ENCODE assay signal across 8 cellular contexts in genomic region chr17:81036128-81036891, GRCh38. TPM values are rescaled to one million over a fixed set of nuclear protein-coding genes. Genes with fewer than 3 reads are reported as not detected.
A peak's percentile ranks its signal among the peaks of the same experiment; 100 is the strongest.
DNase-seq lines count a peak whose midpoint lies in the region; ATAC-seq and TF ChIP-seq lines count a peak whose summit lies in the region.

No MANE protein-coding gene starts in this region.

- H3K4me1 Mint-ChIP-seq in CD8-positive, alpha-beta memory T cell = peaks cover 9 to 28% (median 12%) of the 10 kb centered on the region in 3 donors

- H3K9ac ChIP-seq in neuronal stem cell (ENCODE audit: low read depth, low read length, poor library complexity) = no peak overlapping the region

- WGBS in esophagus muscularis mucosa = 38% methylated on average over 21 of the region's 26 CpGs
- no CpG with 5 or more reads among the region's 26 CpGs for WGBS in neuronal stem cell (ENCODE audit: extremely low coverage in 2 of 2, insufficient read length in 2 of 2, insufficient replicate concordance in 1 of 2), 2 donors

- peak overlapping the region; percentile 67 for H3K14ac ChIP-seq in neuronal stem cell (ENCODE audit: low read length)

- no peaks in the 10 kb centered on the region for H3K9me3 ChIP-seq in CD8-positive, alpha-beta memory T cell (ENCODE audit: low read length)
- H3K9me3 ChIP-seq in Peyer's patch = no peaks in the 10 kb centered on the region
- H3K9me3 ChIP-seq in esophagus muscularis mucosa = no peaks in the 10 kb centered on the region
- peaks cover 0 to 2% of the 10 kb centered on the region in 2 donors for H3K9me3 ChIP-seq in neuronal stem cell (replicated peaks in 1 of 2; ENCODE audit: control insufficient read depth in 2 of 2, insufficient read depth in 1 of 2, low read depth in 1 of 2, low read length in 2 of 2)

- no peak overlapping the region for H4K91ac ChIP-seq in neuronal stem cell (ENCODE audit: low read depth, low read length, poor library complexity)

- H2BK120ac ChIP-seq in neuronal stem cell (ENCODE audit: low read depth, low read length) = no peak overlapping the region

- H3K4me2 ChIP-seq in neuronal stem cell (ENCODE audit: insufficient read depth, low read length, poor library complexity, severe bottlenecking) = peak overlapping the region; percentile 78

- H2AFZ ChIP-seq in neuronal stem cell (ENCODE audit: low read length) = no peak overlapping the region

- no peak overlapping the region for H3K4ac ChIP-seq in neuronal stem cell (ENCODE audit: low read length)

- no peak for TF ChIP-seq CTCF in Peyer's patch (IDR thresholded peaks at IDR 0.05)
- TF ChIP-seq CTCF in esophagus muscularis mucosa (IDR thresholded peaks at IDR 0.05) = no peak

- no peak overlapping the region for H4K8ac ChIP-seq in neuronal stem cell (ENCODE audit: low read depth, low read length)

- H3K27me3 Mint-ChIP-seq in CD8-positive, alpha-beta memory T cell = peaks cover 2 to 8% of the 10 kb centered on the region in 2 donors

- H3K4me3 Mint-ChIP-seq in CD8-positive, alpha-beta memory T cell = peak overlapping the region; percentile 73 to 90 (median 84)

- CTCF ChIA-PET in CD8-positive, alpha-beta memory T cell (lab: Charles Lee) = interaction anchor here (0.9 to 1.8 kb wide), 5 partner anchors 16 to 66 kb away, joined by 3 to 8 read pairs (median 4); no protein-coding TSS in a partner anchor

- no peak for TF ChIP-seq POLR2A in Peyer's patch (IDR thresholded peaks at IDR 0.05)
- no peak for TF ChIP-seq POLR2A in esophagus muscularis mucosa (IDR thresholded peaks at IDR 0.05; ENCODE audit: low read depth)

- DNase-seq in CD8-positive, alpha-beta memory T cell = no peak
- DNase-seq in Peyer's patch (no peak), esophagus muscularis mucosa (ENCODE audit: extremely low spot score) (no peak), neuronal stem cell (ENCODE audit: low spot score) (no peak), ecto neural progenitor cell (ENCODE audit: low spot score) (no peak)
- no peak for DNase-seq in activated effector memory CD4-positive, alpha-beta T cell treated with Interleukin-2 at 50 U/mL for 16 hours

- H2AK5ac ChIP-seq in neuronal stem cell (ENCODE audit: low read depth, low read length) = peak overlapping the region; percentile 40

- peak overlapping the region in 3 of 8 donors; percentile 18 to 74 (median 64) for H3K27ac Mint-ChIP-seq in CD8-positive, alpha-beta memory T cell

- ATAC-seq in HG03571 (IDR thresholded peaks at IDR 0.05; ENCODE audit: unreplicated experiment) (no peak), GM18873 (IDR thresholded peaks at IDR 0.05; ENCODE audit: low FRiP score, unreplicated experiment) (no peak)

- H2BK12ac ChIP-seq in neuronal stem cell (ENCODE audit: low read length) = no peak overlapping the region

- peaks cover 8% of the 10 kb centered on the region for H3K4me1 ChIP-seq in CD8-positive, alpha-beta memory T cell (ENCODE audit: insufficient read depth, low read length)
- H3K4me1 ChIP-seq in Peyer's patch = peaks cover 0 to 52% (median 8%) of the 10 kb centered on the region in 4 donors
- peaks cover 74 to 86% (median 80%) of the 10 kb centered on the region in 4 donors for H3K4me1 ChIP-seq in esophagus muscularis mucosa
- peaks cover 27 to 38% of the 10 kb centered on the region in 2 donors for H3K4me1 ChIP-seq in neuronal stem cell (ENCODE audit: control insufficient read depth in 2 of 2, insufficient read depth in 1 of 2, low read depth in 1 of 2, low read length in 2 of 2)

- H2BK5ac ChIP-seq in neuronal stem cell (ENCODE audit: low read length) = no peak overlapping the region

- H3K23ac ChIP-seq in neuronal stem cell (ENCODE audit: low read depth, low read length, poor library complexity) = peak overlapping the region; percentile 4

- H3K36me3 Mint-ChIP-seq in CD8-positive, alpha-beta memory T cell = peaks cover 0 to 1% (median 0%) of the 10 kb centered on the region in 3 donors

- H3K27me3 ChIP-seq in CD8-positive, alpha-beta memory T cell (ENCODE audit: insufficient read depth, low read length, poor library complexity, severe bottlenecking) = no peaks in the 10 kb centered on the region
- no peaks in the 10 kb centered on the region for H3K27me3 ChIP-seq in Peyer's patch
- no peaks in the 10 kb centered on the region for H3K27me3 ChIP-seq in esophagus muscularis mucosa
- peaks cover 0 to 3% (median 0%) of the 10 kb centered on the region in 3 experiments for H3K27me3 ChIP-seq in neuronal stem cell (ENCODE audit: control insufficient read depth in 3 of 3, insufficient read depth in 3 of 3, low read depth in 1 of 3, low read length in 3 of 3)

- no peak for TF ChIP-seq EP300 in esophagus muscularis mucosa (IDR thresholded peaks at IDR 0.05)

- peaks cover 34% of the 10 kb centered on the region for H3K79me1 ChIP-seq in neuronal stem cell (ENCODE audit: low read depth, low read length)

- no peaks in the 10 kb centered on the region for H3K36me3 ChIP-seq in CD8-positive, alpha-beta memory T cell (ENCODE audit: insufficient read depth, low read length)
- H3K36me3 ChIP-seq in Peyer's patch (no peaks in the 10 kb centered on the region), esophagus muscularis mucosa (peaks cover 0 to 21% (median 5%) of the 10 kb centered on the region in 4 donors), neuronal stem cell (replicated peaks in 1 of 2; ENCODE audit: control insufficient read depth in 2 of 2, insufficient read depth in 2 of 2, low read length in 2 of 2) (peaks cover 15 to 39% of the 10 kb centered on the region in 2 donors)

- no peak overlapping the region for H2BK15ac ChIP-seq in neuronal stem cell (ENCODE audit: low read length)

- intact Hi-C loops in esophagus muscularis mucosa (cut with DNase I) = no loop called here

- no peak overlapping the region for H3K4me3 ChIP-seq in CD8-positive, alpha-beta memory T cell (ENCODE audit: low read length)
- H3K4me3 ChIP-seq in Peyer's patch (peak overlapping the region in 3 of 4 donors; percentile 67 to 88 (median 69)), esophagus muscularis mucosa (peak overlapping the region; percentile 71 to 94 (median 78)), neuronal stem cell (ENCODE audit: low read length in 2 of 2) (peak overlapping the region; percentile 87 to 98)

- no peaks in the 10 kb centered on the region for H3K9me3 Mint-ChIP-seq in CD8-positive, alpha-beta memory T cell

- POLR2A ChIA-PET in CD8-positive, alpha-beta memory T cell (lab: Charles Lee) = no interaction called here

- H3K27ac ChIP-seq in CD8-positive, alpha-beta memory T cell (ENCODE audit: low read depth, low read length) = no peak overlapping the region
- H3K27ac ChIP-seq in Peyer's patch = peak overlapping the region in 1 of 4 donors; percentile 49
- peak overlapping the region; percentile 70 to 89 (median 84) for H3K27ac ChIP-seq in esophagus muscularis mucosa (replicated peaks in 1 of 4)
- H3K27ac ChIP-seq in neuronal stem cell (replicated peaks; ENCODE audit: low read length) = no peak overlapping the region

- H3K18ac ChIP-seq in neuronal stem cell (ENCODE audit: low read length) = peak overlapping the region; percentile 36

RNA-seq across cellular contexts. Expression of gene BAIAP2, which starts 1.4 kb away (rescaled TPM):
- 1 to 10 TPM; 5.3 to 8.8 TPM for total RNA-seq in CD8-positive, alpha-beta memory T cell
- 6.6 TPM for polyA plus RNA-seq in CD8-positive, alpha-beta memory T cell
- 10 to 100 TPM; 10.2 to 61.9 (median 17.6) TPM for total RNA-seq in Peyer's patch
- total RNA-seq in esophagus muscularis mucosa = 10 to 100 TPM; 31.1 to 54.5 (median 36.7) TPM
- polyA plus RNA-seq in neuronal stem cell (2013, experiment 1 of 2) = 30.9 TPM
- 31.6 TPM for polyA plus RNA-seq in neuronal stem cell (2013, experiment 2 of 2)

RNA-seq across cellular contexts. Expression of gene CHMP6, which starts 44.7 kb away (rescaled TPM):
- 10 to 100 TPM; 31.2 to 32.7 TPM for total RNA-seq in CD8-positive, alpha-beta memory T cell
- polyA plus RNA-seq in CD8-positive, alpha-beta memory T cell = 45.1 TPM
- total RNA-seq in Peyer's patch (10 to 100 TPM; 29.9 to 57.8 (median 37.1) TPM), esophagus muscularis mucosa (10 to 100 TPM; 17.6 to 29.2 (median 25.8) TPM)
- polyA plus RNA-seq in neuronal stem cell (2013, experiment 1 of 2) = 14.3 TPM
- 13.1 TPM for polyA plus RNA-seq in neuronal stem cell (2013, experiment 2 of 2)

Comparison
In these comparisons a context has a peak if more than half of its experiments do, and no peak if none do; other contexts are left out.
1. H3K27ac ChIP-seq: peak in esophagus muscularis mucosa (4 of 4); none in CD8-positive, alpha-beta memory T cell (single experiment) and neuronal stem cell (single experiment).